ENCODE assay signal across 9 cellular contexts in genomic region chr19:19461306-19461670, GRCh38. TPM values are rescaled to one million over a fixed set of nuclear protein-coding genes. Genes with fewer than 3 reads are reported as not detected.
DNase-seq lines count a peak whose midpoint lies in the region; ATAC-seq and TF ChIP-seq lines count a peak whose summit lies in the region.
"Had no signal": no experiment of that assay in that cellular context is flagged by ENCODE, and none has a peak within 500 bp of the region (broad histone marks: within the 10 kb centered on the region; RNA-seq: fewer than 3 reads in every experiment).

No MANE protein-coding gene starts in this region.

- H3K9ac ChIP-seq in mucosa of rectum (ENCODE audit: low read depth in 1 of 2, low read length in 2 of 2): no peak overlapping the region

- CTCF ChIA-PET in activated naive CD4-positive, alpha-beta T cell treated with anti-CD3 and anti-CD28 coated beads for 36 hours (lab: Charles Lee): interaction anchor here (4.4 kb wide), 1 partner anchor 29 kb away, joined by 21 read pairs; no protein-coding TSS in a partner anchor
- CTCF ChIA-PET in MCF 10A (lab: Yijun Ruan, JAX): no interaction called here

- no TSS peak for BruUV-seq in MCF 10A (replicated peaks; lab: Mats Ljungman, UMichigan)

- peaks cover 11 to 26% of the 10 kb centered on the region in 2 donors for H3K36me3 ChIP-seq in mucosa of rectum (ENCODE audit: control insufficient read depth in 2 of 2, insufficient read depth in 2 of 2, low read length in 2 of 2)

- H3K9me3 Mint-ChIP-seq in activated naive CD4-positive, alpha-beta T cell treated with anti-CD3 and anti-CD28 coated beads for 36 hours: no peaks in the 10 kb centered on the region
- H3K9me3 Mint-ChIP-seq in MCF 10A (ENCODE audit: unreplicated experiment) (no peaks in the 10 kb centered on the region), type B pancreatic cell (peaks cover 5% of the 10 kb centered on the region)

- peaks cover 44 to 59% of the 10 kb centered on the region in 2 donors for H3K4me1 ChIP-seq in mucosa of rectum (ENCODE audit: control insufficient read depth in 2 of 2, insufficient read depth in 2 of 2, low read length in 2 of 2)

- POLR2A ChIA-PET in MCF 10A (lab: Yijun Ruan, JAX): no interaction called here

- peak overlapping the region; percentile 96 for H3K27ac Mint-ChIP-seq in activated naive CD4-positive, alpha-beta T cell treated with anti-CD3 and anti-CD28 coated beads for 36 hours
- peak overlapping the region; percentile 85 for H3K27ac Mint-ChIP-seq in MCF 10A (ENCODE audit: low read depth, unreplicated experiment)
- peak overlapping the region; percentile 88 for H3K27ac Mint-ChIP-seq in type B pancreatic cell

- intact Hi-C loops in activated naive CD4-positive, alpha-beta T cell treated with anti-CD3 and anti-CD28 coated beads for 36 hours (cut with micrococcal nuclease): no loop called here
- intact Hi-C loops in MCF 10A (cut with micrococcal nuclease): no loop called here
- intact Hi-C loops in posterior cingulate gyrus (cut with DNase I): no loop called here

- H3K27me3 Mint-ChIP-seq in activated naive CD4-positive, alpha-beta T cell treated with anti-CD3 and anti-CD28 coated beads for 36 hours (ENCODE audit: low read depth): no peaks in the 10 kb centered on the region
- H3K27me3 Mint-ChIP-seq in MCF 10A (ENCODE audit: insufficient read depth, unreplicated experiment): no peaks in the 10 kb centered on the region
- H3K27me3 Mint-ChIP-seq in type B pancreatic cell: no peaks in the 10 kb centered on the region

- no peaks in the 10 kb centered on the region for H3K9me3 ChIP-seq in mucosa of rectum (ENCODE audit: control insufficient read depth in 2 of 2, low read length in 2 of 2)

- peak overlapping the region; percentile 76 for H3K4me3 Mint-ChIP-seq in activated naive CD4-positive, alpha-beta T cell treated with anti-CD3 and anti-CD28 coated beads for 36 hours
- H3K4me3 Mint-ChIP-seq in MCF 10A (ENCODE audit: unreplicated experiment) (no peak overlapping the region), type B pancreatic cell (peak overlapping the region; percentile 67)

- H3K27me3 ChIP-seq in mucosa of rectum (ENCODE audit: control insufficient read depth in 2 of 2, insufficient read depth in 2 of 2, low read length in 2 of 2): no peaks in the 10 kb centered on the region

- no peak for TF ChIP-seq CTCF in MCF 10A (IDR thresholded peaks at IDR 0.05; ENCODE audit: unreplicated experiment)
- no peak for TF ChIP-seq CTCF in type B pancreatic cell (conservative IDR thresholded peaks at IDR 0.05)
- no peak for TF ChIP-seq CTCF in GM13977 (IDR thresholded peaks at IDR 0.05; ENCODE audit: extremely low read depth, insufficient read depth, missing control alignments)

- DNase-seq in activated naive CD4-positive, alpha-beta T cell treated with anti-CD3 and anti-CD28 coated beads for 36 hours: no peak
- no peak for DNase-seq in activated naive CD4-positive, alpha-beta T cell treated with Interleukin-2 at 50 U/mL for 16 hours
- DNase-seq in MCF 10A (ENCODE audit: unreplicated experiment) (no peak), type B pancreatic cell (ENCODE audit: extremely low spot score, unreplicated experiment) (no peak), posterior cingulate gyrus (no peak), GM13977 (ENCODE audit: low spot score) (no peak)

- in situ Hi-C loops in GM13977 (cut with MboI; ENCODE audit: low pct_unique_long_range_greater_than_20kb, low sequenced_read_pairs, unreplicated experiment): no loop called here

- ATAC-seq in activated CD4-positive, CD25-positive, alpha-beta regulatory T cell treated with anti-CD3 and anti-CD28 coated beads, Interleukin-2, amount 50 U/mL, for 24 hours: no peak

- peak overlapping the region in 1 of 2 donors; percentile 33 for H3K4me3 ChIP-seq in mucosa of rectum (ENCODE audit: low read length in 2 of 2)

- H3K4me1 Mint-ChIP-seq in activated naive CD4-positive, alpha-beta T cell treated with anti-CD3 and anti-CD28 coated beads for 36 hours (ENCODE audit: low read depth): peaks cover 82% of the 10 kb centered on the region
- H3K4me1 Mint-ChIP-seq in MCF 10A (ENCODE audit: insufficient read depth, unreplicated experiment) (peaks cover 53% of the 10 kb centered on the region), type B pancreatic cell (ENCODE audit: unreplicated experiment) (peaks cover 75% of the 10 kb centered on the region)

- H3K36me3 Mint-ChIP-seq in activated naive CD4-positive, alpha-beta T cell treated with anti-CD3 and anti-CD28 coated beads for 36 hours (ENCODE audit: low read depth): peaks cover 17% of the 10 kb centered on the region
- peaks cover 35% of the 10 kb centered on the region for H3K36me3 Mint-ChIP-seq in MCF 10A (ENCODE audit: insufficient read depth, unreplicated experiment)
- H3K36me3 Mint-ChIP-seq in type B pancreatic cell: peaks cover 16% of the 10 kb centered on the region

- H3K27ac ChIP-seq in mucosa of rectum (ENCODE audit: low read depth in 2 of 2, low read length in 2 of 2): peak overlapping the region; percentile 32 to 78
- H3K27ac ChIP-seq: C4-2B had no signal

RNA-seq across cellular contexts. Expression of gene TSSK6, which starts 54.1 kb away (rescaled TPM):
- total RNA-seq in activated naive CD4-positive, alpha-beta T cell treated with anti-CD3 and anti-CD28 coated beads for 36 hours: 1 to 10 TPM; 4.5 TPM
- total RNA-seq in MCF 10A (2022): 4.8 and 6.6 TPM in 2 replicates
- 1.5 and 2.3 TPM in 2 replicates for total RNA-seq in type B pancreatic cell (ENCODE audit: low replicate concordance)

RNA-seq across cellular contexts. Expression of gene NDUFA13, which starts 54.7 kb away (rescaled TPM):
- 100 to 1,000 TPM; 351 to 376 TPM for total RNA-seq in activated naive CD4-positive, alpha-beta T cell treated with anti-CD3 and anti-CD28 coated beads for 36 hours
- total RNA-seq in MCF 10A (2022) (354 and 393 TPM in 2 replicates), type B pancreatic cell (ENCODE audit: low replicate concordance) (396 and 419 TPM in 2 replicates)

RNA-seq across cellular contexts. Expression of gene GATAD2A, which starts 55.8 kb away (rescaled TPM):
- 100 to 1,000 TPM in 1 of 2 experiments, 10 to 100 TPM in 1; 91.2 to 100 TPM for total RNA-seq in activated naive CD4-positive, alpha-beta T cell treated with anti-CD3 and anti-CD28 coated beads for 36 hours
- 77.4 and 91.5 TPM in 2 replicates for total RNA-seq in MCF 10A (2022)
- total RNA-seq in type B pancreatic cell (ENCODE audit: low replicate concordance): 102 and 113 TPM in 2 replicates
